8 cellular contexts compared by ENCODE assay signal in the genomic region with DNA sequence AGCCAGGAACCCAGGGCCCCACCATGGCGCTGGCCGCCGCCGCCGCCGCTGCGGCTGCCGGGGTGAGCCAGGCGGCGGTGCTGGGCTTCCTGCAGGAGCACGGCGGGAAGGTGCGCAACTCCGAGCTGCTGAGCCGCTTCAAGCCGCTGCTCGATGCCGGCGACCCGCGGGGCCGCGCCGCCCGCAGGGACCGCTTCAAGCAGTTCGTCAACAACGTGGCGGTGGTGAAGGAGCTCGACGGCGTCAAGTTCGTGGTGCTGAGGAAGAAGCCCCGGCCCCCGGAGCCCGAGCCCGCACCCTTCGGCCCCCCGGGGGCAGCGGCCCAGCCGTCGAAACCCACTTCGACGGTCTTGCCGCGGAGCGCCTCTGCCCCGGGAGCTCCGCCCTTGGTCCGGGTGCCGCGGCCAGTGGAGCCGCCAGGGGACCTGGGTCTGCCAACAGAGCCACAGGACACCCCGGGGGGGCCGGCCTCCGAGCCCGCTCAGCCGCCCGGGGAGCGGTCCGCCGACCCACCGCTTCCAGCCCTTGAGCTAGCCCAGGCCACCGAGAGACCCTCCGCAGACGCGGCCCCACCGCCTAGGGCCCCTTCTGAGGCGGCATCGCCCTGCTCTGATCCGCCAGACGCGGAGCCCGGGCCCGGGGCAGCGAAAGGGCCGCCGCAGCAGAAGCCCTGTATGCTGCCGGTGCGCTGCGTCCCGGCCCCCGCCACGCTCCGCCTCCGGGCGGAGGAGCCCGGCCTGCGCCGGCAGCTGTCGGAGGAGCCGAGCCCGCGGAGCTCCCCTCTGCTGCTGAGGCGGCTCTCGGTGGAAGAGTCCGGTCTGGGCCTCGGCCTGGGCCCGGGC. TPM values are rescaled to one million over a fixed set of nuclear protein-coding genes. Genes with fewer than 3 reads are reported as not detected.
DNase-seq lines count a peak whose midpoint lies in the region; ATAC-seq and TF ChIP-seq lines count a peak whose summit lies in the region.

No MANE protein-coding gene starts in this region.

- H3K27me3 ChIP-seq in Caco-2 (replicated peaks; ENCODE audit: control insufficient read depth, insufficient read depth, low read length) (no peaks in the 10 kb centered on the region), HUES6 (ENCODE audit: control insufficient read depth, insufficient read depth, low read length) (peaks cover 70% of the 10 kb centered on the region), kidney epithelial cell (ENCODE audit: control insufficient read depth, insufficient read depth, low read length) (peaks cover 33% of the 10 kb centered on the region)

- in situ Hi-C loops in astrocyte of the cerebellum (cut with HindIII; ENCODE audit: low sequenced_read_pairs), result no loop called here

- peak overlapping the region; percentile 76 for H3K4me3 Mint-ChIP-seq in Caco-2 (ENCODE audit: unreplicated experiment)
- H3K4me3 Mint-ChIP-seq in stimulated activated naive CD8-positive, alpha-beta T cell treated with anti-CD3 and anti-CD28 coated beads, Interleukin-15, amount 100 ng/mL, for 72 hours, result peak overlapping the region; percentile 44 to 58

- no peaks in the 10 kb centered on the region for H3K9me3 Mint-ChIP-seq in Caco-2 (ENCODE audit: unreplicated experiment)
- H3K9me3 Mint-ChIP-seq in stimulated activated naive CD8-positive, alpha-beta T cell treated with anti-CD3 and anti-CD28 coated beads, Interleukin-15, amount 100 ng/mL, for 72 hours, result no peaks in the 10 kb centered on the region

- H3K27ac Mint-ChIP-seq in Caco-2 (ENCODE audit: unreplicated experiment), result no peak overlapping the region
- H3K27ac Mint-ChIP-seq in stimulated activated naive CD8-positive, alpha-beta T cell treated with anti-CD3 and anti-CD28 coated beads, Interleukin-15, amount 100 ng/mL, for 72 hours, result no peak overlapping the region

- H3K27ac ChIP-seq in HUES6 (ENCODE audit: low read depth, low read length), result no peak overlapping the region

- no TSS peak for BruUV-seq in Caco-2 (replicated peaks; lab: Mats Ljungman, UMichigan)

- CTCF ChIA-PET in Caco-2 (lab: Charles Lee), result interaction anchor here (1.0 kb wide), 1 partner anchor 59 kb away, joined by 5 read pairs; no protein-coding TSS in a partner anchor

- TF ChIP-seq CTCF in Caco-2 (IDR thresholded peaks at IDR 0.05; ENCODE audit: insufficient read depth in 1 of 2, low read depth in 1 of 2, low read length in 1 of 2, severe bottlenecking in 1 of 2, unreplicated experiment in 1 of 2), result no peak
- no peak for TF ChIP-seq CTCF in astrocyte of the cerebellum (IDR thresholded peaks at IDR 0.05; ENCODE audit: low read depth, low read length, missing control alignments)
- no peak for TF ChIP-seq CTCF in kidney epithelial cell (IDR thresholded peaks at IDR 0.05; ENCODE audit: insufficient read depth, low read length, poor library complexity, severe bottlenecking)

- H3K4me1 Mint-ChIP-seq in Caco-2 (ENCODE audit: low read depth, unreplicated experiment), result peaks cover 6% of the 10 kb centered on the region
- peaks cover 11% of the 10 kb centered on the region for H3K4me1 Mint-ChIP-seq in stimulated activated naive CD8-positive, alpha-beta T cell treated with anti-CD3 and anti-CD28 coated beads, Interleukin-15, amount 100 ng/mL, for 72 hours

- H3K36me3 ChIP-seq in Caco-2 (ENCODE audit: control insufficient read depth, insufficient read depth, low read length) (no peaks in the 10 kb centered on the region), HUES6 (ENCODE audit: control insufficient read depth, insufficient read depth, low read length) (no peaks in the 10 kb centered on the region), kidney epithelial cell (ENCODE audit: control insufficient read depth, insufficient read depth, low read length) (no peaks in the 10 kb centered on the region)

- intact Hi-C loops in Caco-2 (cut with micrococcal nuclease; ENCODE audit: unreplicated experiment), result loop anchor here (10.0 kb wide), 1 partner anchor 429 kb away; no protein-coding TSS in a partner anchor

- H3K36me3 Mint-ChIP-seq in Caco-2 (ENCODE audit: insufficient read depth, unreplicated experiment), result no peaks in the 10 kb centered on the region

- H3K4me1 ChIP-seq in Caco-2 (peaks cover 6% of the 10 kb centered on the region), HUES6 (ENCODE audit: control insufficient read depth, insufficient read depth, low read length) (no peaks in the 10 kb centered on the region; the same call in 1 of the 2 replicates)

- ATAC-seq in stimulated activated naive CD8-positive, alpha-beta T cell treated with anti-CD3 and anti-CD28 coated beads, Interleukin-15, amount 100 ng/mL, for 72 hours, result peak; percentile 67
- ATAC-seq in HG02798 (IDR thresholded peaks at IDR 0.05; ENCODE audit: poor library complexity, unreplicated experiment), result no peak

- H3K9me3 ChIP-seq in Caco-2, result no peaks in the 10 kb centered on the region
- H3K9me3 ChIP-seq in HUES6 (ENCODE audit: control insufficient read depth, insufficient read depth, low read depth, low read length), result no peaks in the 10 kb centered on the region

- no peak overlapping the region for H3K9ac ChIP-seq in HUES6 (ENCODE audit: low read length)

- H3K4me3 ChIP-seq in Caco-2 (ENCODE audit: low read depth, low read length), result peak overlapping the region; percentile 44
- H3K4me3 ChIP-seq in HUES6 (ENCODE audit: low read depth, low read length), result peak overlapping the region; percentile 41
- H3K4me3 ChIP-seq in astrocyte of the cerebellum (ENCODE audit: low read depth, low read length), result peak overlapping the region; percentile 7
- H3K4me3 ChIP-seq in kidney epithelial cell (ENCODE audit: low read depth, low read length), result peak overlapping the region; percentile 16

- H3K27me3 Mint-ChIP-seq in Caco-2 (ENCODE audit: insufficient read depth, unreplicated experiment), result no peaks in the 10 kb centered on the region
- peaks cover 65% of the 10 kb centered on the region for H3K27me3 Mint-ChIP-seq in stimulated activated naive CD8-positive, alpha-beta T cell treated with anti-CD3 and anti-CD28 coated beads, Interleukin-15, amount 100 ng/mL, for 72 hours

- POLR2A ChIA-PET in Caco-2 (lab: Charles Lee), result interaction anchor here (0.6 kb wide), 1 partner anchor 174 kb away, joined by 3 read pairs; no protein-coding TSS in a partner anchor

- DNase-seq in Caco-2, result peak in 1 of 2 experiments; percentile 59
- DNase-seq in astrocyte of the cerebellum (ENCODE audit: low read depth), result no peak
- no peak for DNase-seq in kidney epithelial cell (ENCODE audit: low read depth)
- peak in 1 of 2 donors; percentile 50 for DNase-seq in stimulated activated naive CD8-positive, alpha-beta T cell treated with anti-CD3 and anti-CD28 coated beads, Interleukin-15, amount 100 ng/mL, for 72 hours
- no peak for DNase-seq in SKM-1 treated with dmso at 0.1 percent for 144 hours (lab: John Stamatoyannopoulos, UW; ENCODE audit: unreplicated experiment)
- DNase-seq in HCEC 1CT, result no peak

RNA-seq across cellular contexts. Expression of gene SOWAHA, which starts 0.7 kb away (rescaled TPM):
- total RNA-seq in Caco-2 (2022) (3.7 and 4.1 TPM in 2 replicates), kidney epithelial cell (0.21 and 0.89 TPM in 2 replicates)

RNA-seq across cellular contexts. Expression of gene SHROOM1, which starts 16.6 kb away (rescaled TPM):
- total RNA-seq in Caco-2 (2022) (15.9 and 17.4 TPM in 2 replicates), kidney epithelial cell (6.7 and 9.8 TPM in 2 replicates)

RNA-seq across cellular contexts. Expression of gene SEPTIN8, which starts 36.8 kb away (rescaled TPM):
- total RNA-seq in Caco-2 (2022) (54.0 and 60.7 TPM in 2 replicates), kidney epithelial cell (68.6 and 88.7 TPM in 2 replicates)

RNA-seq across cellular contexts. Expression of gene GDF9, which starts 52.4 kb away (rescaled TPM):
- total RNA-seq in Caco-2 (2022), result 0.59 and 0.81 TPM in 2 replicates
- total RNA-seq in kidney epithelial cell, result 0.88 and 0.89 TPM in 2 replicates

RNA-seq across cellular contexts. Expression of gene UQCRQ, which starts 52.6 kb away (rescaled TPM):
- total RNA-seq in Caco-2 (2022) (356 and 449 TPM in 2 replicates), kidney epithelial cell (154 and 197 TPM in 2 replicates)
